Comparison of ENCODE assay signal across 8 cellular contexts in genomic region chr11:10450451-10451398, GRCh38. TPM values are rescaled to one million over a fixed set of nuclear protein-coding genes. Genes with fewer than 3 reads are reported as not detected.
DNase-seq lines count a peak whose midpoint lies in the region; ATAC-seq and TF ChIP-seq lines count a peak whose summit lies in the region.

No MANE protein-coding gene starts in this region.

- no peaks in the 10 kb centered on the region for H3K9me3 ChIP-seq in mucosa of rectum (ENCODE audit: control insufficient read depth in 2 of 2, low read length in 2 of 2)
- no peaks in the 10 kb centered on the region for H3K9me3 ChIP-seq in thoracic aorta

- H3K27me3 ChIP-seq in mucosa of rectum (ENCODE audit: control insufficient read depth in 2 of 2, insufficient read depth in 2 of 2, low read length in 2 of 2), result peaks cover 0 to 3% of the 10 kb centered on the region in 2 donors
- H3K27me3 ChIP-seq in thoracic aorta (replicated peaks; ENCODE audit: insufficient read depth), result no peaks in the 10 kb centered on the region

- H3K4me1 ChIP-seq in mucosa of rectum (ENCODE audit: control insufficient read depth in 2 of 2, insufficient read depth in 2 of 2, low read length in 2 of 2) (peaks cover 14 to 28% of the 10 kb centered on the region in 2 donors), thoracic aorta (ENCODE audit: control insufficient read depth in 1 of 2, low read depth in 2 of 2) (peaks cover 0 to 19% of the 10 kb centered on the region in 2 donors)

- H3K36me3 ChIP-seq in mucosa of rectum (ENCODE audit: control insufficient read depth in 2 of 2, insufficient read depth in 2 of 2, low read length in 2 of 2), result no peaks in the 10 kb centered on the region
- no peaks in the 10 kb centered on the region for H3K36me3 ChIP-seq in thoracic aorta

- peak overlapping the region; percentile 76 to 87 for H3K9ac ChIP-seq in mucosa of rectum (ENCODE audit: low read depth in 1 of 2, low read length in 2 of 2)

- no peak for ATAC-seq in thoracic aorta (ENCODE audit: insufficient number of reproducible peaks, low FRiP score, low read depth)

- TF ChIP-seq CTCF in GM12872 (IDR thresholded peaks at IDR 0.05; ENCODE audit: insufficient read depth, low read depth, low read length), result peak; percentile 48; the same call in 2 of the 3 replicates
- peak; percentile 70 for TF ChIP-seq CTCF in epithelial cell of esophagus (IDR thresholded peaks at IDR 0.05; ENCODE audit: insufficient read depth, low read depth, low read length, missing control alignments)
- TF ChIP-seq CTCF in thoracic aorta (IDR thresholded peaks at IDR 0.05), result peak; percentile 43

- H3K4me3 ChIP-seq in epithelial cell of esophagus (ENCODE audit: low read length), result peak overlapping the region; percentile 49
- peak overlapping the region; percentile 70 to 72 for H3K4me3 ChIP-seq in mucosa of rectum (ENCODE audit: low read length in 2 of 2)
- H3K4me3 ChIP-seq in thoracic aorta, result peak overlapping the region; percentile 79

- H3K27ac ChIP-seq in mucosa of rectum (ENCODE audit: low read depth in 2 of 2, low read length in 2 of 2) (peak overlapping the region; percentile 74 to 83), thoracic aorta (peak overlapping the region in 1 of 2 donors; percentile 27)

- DNase-seq in NCI-H1092 (lab: John Stamatoyannopoulos, UW) (peak; percentile 52), activated T-cell treated with anti-CD3 and anti-CD28 coated beads for 24 hours (ENCODE audit: low read depth) (peak; percentile 33), epithelial cell of esophagus (ENCODE audit: low read depth) (peak; percentile 57), thoracic aorta (ENCODE audit: low spot score) (no peak), mesenteric fat pad (ENCODE audit: low spot score) (no peak), A172 (ENCODE audit: low spot score) (no peak)

RNA-seq across cellular contexts. Expression of gene AMPD3, which starts 4.3 kb away (rescaled TPM):
- total RNA-seq in thoracic aorta (10 to 100 TPM in 1 of 2 donors, 1 to 10 TPM in 1; 7.0 to 17.6 TPM), mesenteric fat pad (27.2 TPM)
- 1.6 and 3.9 TPM in 2 replicates for total RNA-seq in A172 (2014; rRNA removed; shearing (Covaris generic))

Comparison
In these comparisons a context has a peak if more than half of its experiments do, and no peak if none do; other contexts are left out.
1. DNase-seq: peak in NCI-H1092 (single experiment), activated T-cell treated with anti-CD3 and anti-CD28 coated beads for 24 hours (single experiment) and epithelial cell of esophagus (single experiment); none in thoracic aorta (single experiment), mesenteric fat pad (single experiment) and A172 (single experiment).
2. Peak in every context shown above with its lines, with median percentiles within 50 percentile points of each other: CTCF ChIP-seq and H3K4me3 ChIP-seq.